ENCODE assay signal across 13 cellular contexts in genomic region chr1:53293123-53293522, GRCh38. TPM values are rescaled to one million over a fixed set of nuclear protein-coding genes. Genes with fewer than 3 reads are reported as not detected.
DNase-seq lines count a peak whose midpoint lies in the region; ATAC-seq and TF ChIP-seq lines count a peak whose summit lies in the region.
"Had no signal": no experiment of that assay in that cellular context is flagged by ENCODE, and none has a peak within 500 bp of the region (broad histone marks: within the 10 kb centered on the region; RNA-seq: fewer than 3 reads in every experiment).

No MANE protein-coding gene starts in this region.

- H3K27me3 ChIP-seq in PC-9 (ENCODE audit: insufficient read depth, low read depth), result no peaks in the 10 kb centered on the region
- H3K27me3 ChIP-seq: brain microvascular endothelial cell, upper lobe of right lung had no signal

- H3K4me1 ChIP-seq in PC-9 (replicated peaks; ENCODE audit: insufficient read depth), result peaks cover 17% of the 10 kb centered on the region

- POLR2A ChIA-PET in PC-9 (lab: Charles Lee; ENCODE audit: unreplicated experiment), result interaction anchor here (0.6 kb wide), 1 partner anchor 9 kb away, joined by 4 read pairs; no protein-coding TSS in a partner anchor

- peaks cover 33% of the 10 kb centered on the region; the same call in 1 of the 2 replicates for H3K79me2 ChIP-seq in PC-9 (ENCODE audit: low read depth)

- H3K4me2 ChIP-seq in PC-9, result peak overlapping the region; percentile 17; the same call in 1 of the 2 replicates

- H4K20me1 ChIP-seq in PC-9 (ENCODE audit: insufficient read depth), result peaks cover 33% of the 10 kb centered on the region

- H3K27ac ChIP-seq in PC-9, result peak overlapping the region; percentile 36
- H3K27ac ChIP-seq: brain microvascular endothelial cell, upper lobe of right lung had no signal

- intact Hi-C loops in PC-9 (cut with micrococcal nuclease; ENCODE audit: unreplicated experiment), result no loop called here

- BruUV-seq in PC-9 (replicated peaks; lab: Mats Ljungman, UMichigan), result no TSS peak

- DNase-seq in AG10803 (ENCODE audit: low read depth) (peak; percentile 33), PC-9 (no peak), fibroblast of mammary gland (ENCODE audit: low read depth) (peak; percentile 51), NCI-H2227 (lab: John Stamatoyannopoulos, UW; ENCODE audit: unreplicated experiment) (no peak), NCI-H146 treated with DMSO at 0.1 percent for 48 hours (lab: John Stamatoyannopoulos, UW; ENCODE audit: unreplicated experiment) (no peak), D341Med (ENCODE audit: low spot score) (no peak), NOMO-1 treated with DMSO at 0.1 percent for 48 hours (lab: John Stamatoyannopoulos, UW; ENCODE audit: unreplicated experiment) (no peak)
- DNase-seq: activated CD4-positive, CD25-positive, alpha-beta regulatory T cell treated with anti-CD3 and anti-CD28 coated beads, Interleukin-2, amount 50 U/mL, for 72 hours; brain microvascular endothelial cell; naive thymus-derived CD4-positive, alpha-beta T cell; upper lobe of right lung had no signal

- H3K9me3 ChIP-seq in PC-9 (ENCODE audit: insufficient read depth, low read depth), result no peaks in the 10 kb centered on the region
- H3K9me3 ChIP-seq: upper lobe of right lung had no signal

- ATAC-seq in GM19043 (IDR thresholded peaks at IDR 0.05; ENCODE audit: low read depth, unreplicated experiment), result peak; percentile 10
- ATAC-seq: K562; naive thymus-derived CD4-positive, alpha-beta T cell; upper lobe of right lung had no signal

- H3K4me3 ChIP-seq in AG10803 (ENCODE audit: low read length) (no peak overlapping the region), PC-9 (no peak overlapping the region), fibroblast of mammary gland (ENCODE audit: control insufficient read depth, low read depth, low read length) (no peak overlapping the region)
- H3K4me3 ChIP-seq: K562, upper lobe of right lung had no signal

- no peak overlapping the region for H2AFZ ChIP-seq in PC-9

- H3F3A ChIP-seq in PC-9 (ENCODE audit: insufficient read depth, low read depth), result peaks cover 6% of the 10 kb centered on the region; the same call in 1 of the 2 replicates

- TF ChIP-seq CTCF in AG10803 (conservative IDR thresholded peaks at IDR 0.05; ENCODE audit: low read length) (no peak), PC-9 (conservative IDR thresholded peaks at IDR 0.05) (no peak), fibroblast of mammary gland (conservative IDR thresholded peaks at IDR 0.05; ENCODE audit: control insufficient read depth, insufficient read depth, low read depth, low read length) (no peak)

- CTCF ChIA-PET in PC-9 (lab: Charles Lee), result no interaction called here

- no peaks in the 10 kb centered on the region for H3K9me2 ChIP-seq in PC-9 (ENCODE audit: insufficient read depth)

- H3K36me3 ChIP-seq in PC-9 (ENCODE audit: low read depth), result no peaks in the 10 kb centered on the region; the same call in 1 of the 2 replicates
- H3K36me3 ChIP-seq: brain microvascular endothelial cell, upper lobe of right lung had no signal

RNA-seq across cellular contexts. Expression of gene LRP8, which starts 34.7 kb away (rescaled TPM):
- total RNA-seq in PC-9 (2021), result 62.1 and 85.3 TPM in 2 replicates

RNA-seq across cellular contexts. Expression of gene MAGOH, which starts 54.8 kb away (rescaled TPM):
- 48.0 and 75.7 TPM in 2 replicates for total RNA-seq in PC-9 (2021)

Comparison
In these comparisons a context has a peak if more than half of its experiments do, and no peak if none do; other contexts are left out.
1. DNase-seq: peak in AG10803 (single experiment) and fibroblast of mammary gland (single experiment); none in PC-9 (0 of 2), NCI-H2227 (single experiment), NCI-H146 treated with DMSO at 0.1 percent for 48 hours (single experiment), D341Med (single experiment) and NOMO-1 treated with DMSO at 0.1 percent for 48 hours (single experiment).